In the genomic region with DNA sequence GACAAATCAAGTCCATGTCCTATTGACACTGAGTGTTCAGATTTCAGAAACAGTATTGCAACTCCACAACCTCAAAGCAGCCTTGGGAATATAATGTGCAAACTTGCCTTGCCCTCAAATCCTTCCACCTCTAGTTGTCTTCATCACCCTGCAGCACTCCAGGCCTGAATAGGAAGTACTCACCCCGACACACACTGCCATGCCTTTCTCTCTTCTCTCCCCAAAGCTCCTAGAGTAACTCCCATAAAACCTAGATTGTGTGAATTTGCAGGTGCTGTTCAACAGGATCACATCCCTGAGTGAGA, we compare ENCODE assay signal across 15 cellular contexts. TPM values are rescaled to one million over a fixed set of nuclear protein-coding genes. Genes with fewer than 3 reads are reported as not detected.
DNase-seq lines count a peak whose midpoint lies in the region; ATAC-seq, FAIRE-seq and TF ChIP-seq lines count a peak whose summit lies in the region.
"Had no signal": no experiment of that assay in that cellular context is flagged by ENCODE, and none has a peak within 500 bp of the region (broad histone marks: within the 10 kb centered on the region; RNA-seq: fewer than 3 reads in every experiment).

No MANE protein-coding gene starts in this region.

- intact Hi-C loops in HepG2 (cut with micrococcal nuclease; ENCODE audit: unreplicated experiment), result loop anchor here (10.0 kb wide), 1 partner anchor 179 kb away; no protein-coding TSS in a partner anchor

- TF ChIP-seq CTCF in liver (IDR thresholded peaks at IDR 0.05; ENCODE audit: low read depth, low read length, missing input control) (no peak), HepG2 (CRISPR knock-in tag; IDR thresholded peaks at IDR 0.05) (no peak), osteoblast (IDR thresholded peaks at IDR 0.05; ENCODE audit: extremely low read depth, low read depth, low read length) (no peak), GM13977 (IDR thresholded peaks at IDR 0.05; ENCODE audit: extremely low read depth, insufficient read depth, missing control alignments) (no peak)

- H3K4me2 ChIP-seq in HepG2 (ENCODE audit: low read depth, low read length) (no peak overlapping the region), osteoblast (ENCODE audit: insufficient read depth, low read length) (no peak overlapping the region)

- peaks cover 6% of the 10 kb centered on the region for H3K79me2 ChIP-seq in HepG2 (ENCODE audit: insufficient read depth, low read length)
- peaks cover 41% of the 10 kb centered on the region for H3K79me2 ChIP-seq in osteoblast (ENCODE audit: insufficient read depth, low read length)

- H4K20me1 ChIP-seq in HepG2 (ENCODE audit: insufficient read depth, low read length), result no peaks in the 10 kb centered on the region
- H4K20me1 ChIP-seq in osteoblast (ENCODE audit: insufficient read depth, low read length), result peaks cover 28% of the 10 kb centered on the region

- TF ChIP-seq POLR2A in HepG2 (IDR thresholded peaks at IDR 0.05; ENCODE audit: insufficient read depth in 1 of 2, low read depth in 2 of 2, low read length in 2 of 2), result no peak

- H2AFZ ChIP-seq in HepG2 (ENCODE audit: low read length), result no peak overlapping the region
- H2AFZ ChIP-seq in osteoblast (ENCODE audit: low read length), result no peak overlapping the region

- POLR2A ChIA-PET in HepG2 (lab: Yijun Ruan, JAX), result no interaction called here

- BruUV-seq in HepG2 (replicated peaks; lab: Mats Ljungman, UMichigan), result no TSS peak

- no peaks in the 10 kb centered on the region for H3K9me3 ChIP-seq in liver (ENCODE audit: control insufficient read depth in 4 of 4, low read length in 3 of 4)
- H3K9me3 ChIP-seq in HepG2 (ENCODE audit: low read length), result no peaks in the 10 kb centered on the region
- H3K9me3 ChIP-seq in esophagus (ENCODE audit: control insufficient read depth in 2 of 2, insufficient read depth in 1 of 2, low read depth in 1 of 2, low read length in 1 of 2), result no peaks in the 10 kb centered on the region
- H3K9me3 ChIP-seq in osteoblast (ENCODE audit: low read depth, low read length), result no peaks in the 10 kb centered on the region
- H3K9me3 ChIP-seq: gastroesophageal sphincter, tibial artery had no signal

- peaks cover 9 to 75% (median 58%) of the 10 kb centered on the region in 4 donors for H3K4me1 ChIP-seq in liver (ENCODE audit: control insufficient read depth in 4 of 4, insufficient read depth in 4 of 4, low read length in 3 of 4)
- peaks cover 57% of the 10 kb centered on the region for H3K4me1 ChIP-seq in HepG2 (ENCODE audit: insufficient read depth, low read length)
- peaks cover 6 to 19% of the 10 kb centered on the region in 2 donors for H3K4me1 ChIP-seq in esophagus (ENCODE audit: control insufficient read depth in 2 of 2, insufficient read depth in 2 of 2, low read length in 1 of 2)
- peaks cover 27% of the 10 kb centered on the region for H3K4me1 ChIP-seq in osteoblast (ENCODE audit: insufficient read depth, low read length)

- H3K9ac ChIP-seq in liver (ENCODE audit: low read depth in 1 of 2, low read length in 2 of 2), result peak overlapping the region; percentile 46 to 80
- H3K9ac ChIP-seq in HepG2 (ENCODE audit: insufficient read depth, low read depth, low read length), result no peak overlapping the region

- H3K27me3 ChIP-seq in liver (ENCODE audit: control insufficient read depth in 4 of 4, insufficient read depth in 4 of 4, low read length in 3 of 4) (no peaks in the 10 kb centered on the region), HepG2 (ENCODE audit: control insufficient read depth in 1 of 2, insufficient read depth in 2 of 2, low read length in 2 of 2) (no peaks in the 10 kb centered on the region), esophagus (ENCODE audit: control insufficient read depth in 1 of 2, insufficient read depth in 2 of 2, low read length in 2 of 2) (no peaks in the 10 kb centered on the region), osteoblast (ENCODE audit: insufficient read depth, low read length) (no peaks in the 10 kb centered on the region)
- H3K27me3 ChIP-seq: gastroesophageal sphincter, tibial artery had no signal

- H3K36me3 ChIP-seq in liver (ENCODE audit: control insufficient read depth in 4 of 4, insufficient read depth in 3 of 4, low read depth in 1 of 4, low read length in 3 of 4) (peaks cover 0 to 16% (median 8%) of the 10 kb centered on the region in 4 donors), HepG2 (replicated peaks in 1 of 2; ENCODE audit: control insufficient read depth in 1 of 2, insufficient read depth in 2 of 2, low read length in 2 of 2) (peaks cover 0 to 1% of the 10 kb centered on the region in 2 experiments; a peak in 2 of 5 replicates), esophagus (ENCODE audit: control insufficient read depth in 2 of 2, insufficient read depth in 2 of 2, low read length in 1 of 2) (no peaks in the 10 kb centered on the region), osteoblast (ENCODE audit: insufficient read depth, low read length) (no peaks in the 10 kb centered on the region)
- H3K36me3 ChIP-seq: gastroesophageal sphincter had no signal

- no peak for FAIRE-seq in HepG2 (lab: Jason Lieb, UNC)
- FAIRE-seq: islet of Langerhans had no signal

- in situ Hi-C loops in HepG2 (cut with HindIII; ENCODE audit: extremely low pct_ligation_motif_present, low pct_unique_long_range_greater_than_20kb), result no loop called here
- in situ Hi-C loops in GM13977 (cut with MboI; ENCODE audit: low pct_unique_long_range_greater_than_20kb, low sequenced_read_pairs, unreplicated experiment), result no loop called here

- WGBS in liver, result 43% methylated on average over 1 of the region's 1 CpG
- WGBS in HepG2 (ENCODE audit: low lambda C conversion rate), result 100% methylated on average over 1 of the region's 1 CpG
- 73 to 86% methylated on average over 1 of the region's 1 CpG for WGBS in esophagus, 2 donors

- H3K27ac ChIP-seq in liver (ENCODE audit: low read depth in 1 of 2, low read length in 2 of 2), result peak overlapping the region; percentile 84 to 85
- H3K27ac ChIP-seq in HepG2 (ENCODE audit: extremely low read length, insufficient read depth, low read length), result no peak overlapping the region
- peak overlapping the region; percentile 79 to 91 for H3K27ac ChIP-seq in esophagus (ENCODE audit: low read depth in 2 of 2, low read length in 1 of 2)
- no peak overlapping the region for H3K27ac ChIP-seq in osteoblast (ENCODE audit: low read depth, low read length)
- H3K27ac ChIP-seq: tibial artery had no signal

- CTCF ChIA-PET in HepG2 (lab: Yijun Ruan, JAX; ENCODE audit: low intra/inter-chr PET ratio, low total read pairs), result no interaction called here

- H3K4me3 ChIP-seq in liver (ENCODE audit: low read depth in 1 of 3, low read length in 3 of 3) (peak overlapping the region in 2 of 3 donors; percentile 27 to 52), HepG2 (replicated peaks in 1 of 3; ENCODE audit: insufficient read depth in 1 of 3, low read depth in 2 of 3, low read length in 3 of 3) (no peak overlapping the region), esophagus (ENCODE audit: low read depth in 1 of 2, low read length in 2 of 2) (no peak overlapping the region), osteoblast (ENCODE audit: insufficient read depth, low read length) (no peak overlapping the region)
- H3K4me3 ChIP-seq: gastroesophageal sphincter, tibial artery had no signal

- ATAC-seq in HepG2 (no peak), HG03342 (IDR thresholded peaks at IDR 0.05; ENCODE audit: unreplicated experiment) (no peak)
- ATAC-seq: activated CD4-positive, alpha-beta T cell treated with anti-CD3 and anti-CD28 coated beads for 36 hours; activated naive CD8-positive, alpha-beta T cell treated with anti-CD3 and anti-CD28 coated beads, Interleukin-2, amount 50 U/mL, for 24 hours had no signal

- TF ChIP-seq RAD21 in liver (IDR thresholded peaks at IDR 0.05) (no peak), HepG2 (CRISPR knock-in tag; IDR thresholded peaks at IDR 0.05) (no peak)

- DNase-seq in HepG2 (ENCODE audit: low spot score) (no peak), osteoblast (ENCODE audit: insufficient read length, low spot score, missing footprints) (peak; percentile 69), GM13977 (ENCODE audit: low spot score) (no peak), cerebellar nuclear complex (lab: John Stamatoyannopoulos, UW) (no peak), putamen (ENCODE audit: low spot score) (no peak)
- DNase-seq: activated CD4-positive, alpha-beta T cell treated with anti-CD3 and anti-CD28 coated beads for 36 hours; activated naive CD8-positive, alpha-beta T cell treated with anti-CD3 and anti-CD28 coated beads, Interleukin-2, amount 50 U/mL, for 24 hours; NCI-H1048; SW 1271 had no signal

- no peak for TF ChIP-seq EP300 in HepG2 (IDR thresholded peaks at IDR 0.05; ENCODE audit: low read depth in 2 of 2, low read length in 2 of 2)
- TF ChIP-seq EP300 in HepG2 (CRISPR knock-in tag; IDR thresholded peaks at IDR 0.05; ENCODE audit: borderline replicate concordance), result no peak

TF ChIP-seq in HepG2, 621 proteins besides CTCF, POLR2A, EP300 and RAD21 (continues in another document):
- TF ChIP-seq ADNP (CRISPR knock-in tag; IDR thresholded peaks at IDR 0.05) (no peak), PTBP1 (IDR thresholded peaks at IDR 0.05; ENCODE audit: low read depth, low read length, poor library complexity, severe bottlenecking) (no peak)

RNA-seq across cellular contexts. Expression of a gene that starts 19.6 kb away (rescaled TPM):
- total RNA-seq in liver, result 1,000 to 10,000 TPM in 1 of 2 donors, 100 to 1,000 TPM in 1; 210 to 2,226 TPM
- 1,000 to 10,000 TPM in 1 of 2 donors, 100 to 1,000 TPM in 1; 704 to 1,052 TPM for polyA plus RNA-seq in liver
- total RNA-seq in HepG2 (2016; rRNA removed; fragmentation: Illumina TruSeq; extraction: Trizol), result 29.8 and 38.2 TPM in 2 replicates
- total RNA-seq in HepG2 (2016; cell fraction: cytosol; rRNA removed; fragmentation: Illumina TruSeq; extraction: Trizol; ENCODE audit: low read depth), result 5.1 and 5.5 TPM in 2 replicates
- 27.7 and 32.5 TPM in 2 replicates for total RNA-seq in HepG2 (2016; cell fraction: insoluble cytoplasmic fraction; rRNA removed; fragmentation: Illumina TruSeq; extraction: Trizol)
- total RNA-seq in HepG2 (2016; cell fraction: membrane; rRNA removed; fragmentation: Illumina TruSeq; extraction: Trizol), result 15.6 and 17.1 TPM in 2 replicates
- total RNA-seq in HepG2 (2016; cell fraction: nucleus; rRNA removed; fragmentation: Illumina TruSeq; extraction: Trizol), result 33.0 and 35.9 TPM in 2 replicates
- 10.0 and 14.3 TPM in 2 replicates for polyA plus RNA-seq in HepG2 (2011; rRNA removed)
- 5.5 and 11.2 TPM in 2 replicates for polyA plus RNA-seq in HepG2 (2011; cell fraction: cytosol; rRNA removed)
- polyA plus RNA-seq in HepG2 (2011; cell fraction: nucleus; rRNA removed), result 10.0 and 18.6 TPM in 2 replicates
- polyA plus RNA-seq in HepG2 (2012), result 8.5 and 20.6 TPM in 2 replicates
- 3.5 and 4.7 TPM in 2 replicates for polyA plus RNA-seq in HepG2 (2016; cell fraction: cytosol; fragmentation: Illumina TruSeq; extraction: Trizol; ENCODE audit: low read depth)
- polyA plus RNA-seq in HepG2 (2016; cell fraction: insoluble cytoplasmic fraction; fragmentation: Illumina TruSeq; extraction: Trizol; ENCODE audit: low read depth), result 31.0 and 31.7 TPM in 2 replicates
- 10.4 and 12.2 TPM in 2 replicates for polyA plus RNA-seq in HepG2 (2016; cell fraction: membrane; fragmentation: Illumina TruSeq; extraction: Trizol; ENCODE audit: low read depth)
- polyA plus RNA-seq in HepG2 (2016; cell fraction: nucleus; fragmentation: Illumina TruSeq; extraction: Trizol; ENCODE audit: insufficient read depth, low read depth), result 44.4 and 47.7 TPM in 2 replicates
- polyA minus RNA-seq in HepG2 (2011; rRNA and poly(A)+ RNA removed; ENCODE audit: low replicate concordance), result 14.8 and 18.9 TPM in 2 replicates
- polyA minus RNA-seq in HepG2 (2011; cell fraction: cytosol; rRNA and poly(A)+ RNA removed), result 11.4 and 23.7 TPM in 2 replicates
- 11.5 and 23.1 TPM in 2 replicates for polyA minus RNA-seq in HepG2 (2011; cell fraction: nucleus; rRNA and poly(A)+ RNA removed)
- 10 to 100 TPM; 41.9 to 46.5 TPM for polyA plus RNA-seq in esophagus
- total RNA-seq in osteoblast, result 57.5 and 61.0 TPM in 2 replicates

Comparison
In these comparisons a context has a peak if more than half of its experiments do, and no peak if none do; other contexts are left out.
1. H3K27ac ChIP-seq: peak in liver (2 of 2) and esophagus (2 of 2); none in HepG2 (single experiment) and osteoblast (single experiment).
2. H3K4me3 ChIP-seq: peak in liver (2 of 3); none in HepG2 (0 of 3), esophagus (0 of 2) and osteoblast (single experiment).